In the genomic region with DNA sequence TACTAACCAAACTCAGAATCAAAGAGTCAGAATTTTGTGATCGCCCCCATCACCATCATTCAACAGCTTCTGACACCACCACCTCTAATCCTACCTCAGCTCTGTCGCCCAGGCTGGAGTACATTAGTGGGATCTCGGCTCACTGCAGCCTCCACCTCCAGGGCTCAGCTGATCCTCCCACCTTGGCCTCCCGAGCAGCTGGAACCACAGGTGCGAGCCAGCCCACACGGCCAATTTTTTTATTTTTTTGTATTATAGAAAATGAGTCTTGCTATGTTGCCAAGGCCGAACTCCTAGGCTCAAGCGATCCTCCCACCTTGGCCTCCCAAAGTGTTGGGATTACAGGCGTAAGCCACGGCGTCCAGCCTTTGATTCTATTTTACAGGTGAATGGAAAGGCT, we compare ENCODE assay signal across 1 cellular context.
TF ChIP-seq lines count a peak whose summit lies in the region.

No MANE protein-coding gene starts in this region.

TF ChIP-seq in GM23338, 12 proteins besides CTCF, POLR2A, EP300 and RAD21 (continued from another document):
- TF ChIP-seq, protein P1, sequence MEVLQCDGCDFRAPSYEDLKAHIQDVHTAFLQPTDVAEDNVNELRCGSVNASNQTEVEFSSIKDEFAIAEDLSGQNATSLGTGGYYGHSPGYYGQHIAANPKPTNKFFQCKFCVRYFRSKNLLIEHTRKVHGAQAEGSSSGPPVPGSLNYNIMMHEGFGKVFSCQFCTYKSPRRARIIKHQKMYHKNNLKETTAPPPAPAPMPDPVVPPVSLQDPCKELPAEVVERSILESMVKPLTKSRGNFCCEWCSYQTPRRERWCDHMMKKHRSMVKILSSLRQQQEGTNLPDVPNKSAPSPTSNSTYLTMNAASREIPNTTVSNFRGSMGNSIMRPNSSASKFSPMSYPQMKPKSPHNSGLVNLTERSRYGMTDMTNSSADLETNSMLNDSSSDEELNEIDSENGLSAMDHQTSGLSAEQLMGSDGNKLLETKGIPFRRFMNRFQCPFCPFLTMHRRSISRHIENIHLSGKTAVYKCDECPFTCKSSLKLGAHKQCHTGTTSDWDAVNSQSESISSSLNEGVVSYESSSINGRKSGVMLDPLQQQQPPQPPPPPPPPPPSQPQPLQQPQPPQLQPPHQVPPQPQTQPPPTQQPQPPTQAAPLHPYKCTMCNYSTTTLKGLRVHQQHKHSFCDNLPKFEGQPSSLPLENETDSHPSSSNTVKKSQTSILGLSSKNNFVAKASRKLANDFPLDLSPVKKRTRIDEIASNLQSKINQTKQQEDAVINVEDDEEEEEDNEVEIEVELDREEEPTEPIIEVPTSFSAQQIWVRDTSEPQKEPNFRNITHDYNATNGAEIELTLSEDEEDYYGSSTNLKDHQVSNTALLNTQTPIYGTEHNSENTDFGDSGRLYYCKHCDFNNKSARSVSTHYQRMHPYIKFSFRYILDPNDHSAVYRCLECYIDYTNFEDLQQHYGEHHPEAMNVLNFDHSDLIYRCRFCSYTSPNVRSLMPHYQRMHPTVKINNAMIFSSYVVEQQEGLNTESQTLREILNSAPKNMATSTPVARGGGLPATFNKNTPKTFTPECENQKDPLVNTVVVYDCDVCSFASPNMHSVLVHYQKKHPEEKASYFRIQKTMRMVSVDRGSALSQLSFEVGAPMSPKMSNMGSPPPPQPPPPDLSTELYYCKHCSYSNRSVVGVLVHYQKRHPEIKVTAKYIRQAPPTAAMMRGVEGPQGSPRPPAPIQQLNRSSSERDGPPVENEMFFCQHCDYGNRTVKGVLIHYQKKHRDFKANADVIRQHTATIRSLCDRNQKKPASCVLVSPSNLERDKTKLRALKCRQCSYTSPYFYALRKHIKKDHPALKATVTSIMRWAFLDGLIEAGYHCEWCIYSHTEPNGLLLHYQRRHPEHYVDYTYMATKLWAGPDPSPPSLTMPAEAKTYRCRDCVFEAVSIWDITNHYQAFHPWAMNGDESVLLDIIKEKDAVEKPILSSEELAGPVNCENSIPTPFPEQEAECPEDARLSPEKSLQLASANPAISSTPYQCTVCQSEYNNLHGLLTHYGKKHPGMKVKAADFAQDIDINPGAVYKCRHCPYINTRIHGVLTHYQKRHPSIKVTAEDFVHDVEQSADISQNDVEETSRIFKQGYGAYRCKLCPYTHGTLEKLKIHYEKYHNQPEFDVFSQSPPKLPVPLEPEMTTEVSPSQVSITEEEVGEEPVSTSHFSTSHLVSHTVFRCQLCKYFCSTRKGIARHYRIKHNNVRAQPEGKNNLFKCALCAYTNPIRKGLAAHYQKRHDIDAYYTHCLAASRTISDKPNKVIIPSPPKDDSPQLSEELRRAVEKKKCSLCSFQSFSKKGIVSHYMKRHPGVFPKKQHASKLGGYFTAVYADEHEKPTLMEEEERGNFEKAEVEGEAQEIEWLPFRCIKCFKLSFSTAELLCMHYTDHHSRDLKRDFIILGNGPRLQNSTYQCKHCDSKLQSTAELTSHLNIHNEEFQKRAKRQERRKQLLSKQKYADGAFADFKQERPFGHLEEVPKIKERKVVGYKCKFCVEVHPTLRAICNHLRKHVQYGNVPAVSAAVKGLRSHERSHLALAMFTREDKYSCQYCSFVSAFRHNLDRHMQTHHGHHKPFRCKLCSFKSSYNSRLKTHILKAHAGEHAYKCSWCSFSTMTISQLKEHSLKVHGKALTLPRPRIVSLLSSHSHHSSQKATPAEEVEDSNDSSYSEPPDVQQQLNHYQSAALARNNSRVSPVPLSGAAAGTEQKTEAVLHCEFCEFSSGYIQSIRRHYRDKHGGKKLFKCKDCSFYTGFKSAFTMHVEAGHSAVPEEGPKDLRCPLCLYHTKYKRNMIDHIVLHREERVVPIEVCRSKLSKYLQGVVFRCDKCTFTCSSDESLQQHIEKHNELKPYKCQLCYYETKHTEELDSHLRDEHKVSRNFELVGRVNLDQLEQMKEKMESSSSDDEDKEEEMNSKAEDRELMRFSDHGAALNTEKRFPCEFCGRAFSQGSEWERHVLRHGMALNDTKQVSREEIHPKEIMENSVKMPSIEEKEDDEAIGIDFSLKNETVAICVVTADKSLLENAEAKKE (CRISPR knock-in tag; IDR thresholded peaks at IDR 0.05), result no peak
- TF ChIP-seq ZNF114 (CRISPR knock-in tag; IDR thresholded peaks at IDR 0.05) (no peak), CREB1 (CRISPR knock-in tag; IDR thresholded peaks at IDR 0.05; ENCODE audit: low read depth) (no peak), EZH2phosphoT487 (IDR thresholded peaks at IDR 0.05; ENCODE audit: unreplicated experiment) (no peak), JUNB (IDR thresholded peaks at IDR 0.05; ENCODE audit: unreplicated experiment) (no peak)
- TF ChIP-seq, protein P2, sequence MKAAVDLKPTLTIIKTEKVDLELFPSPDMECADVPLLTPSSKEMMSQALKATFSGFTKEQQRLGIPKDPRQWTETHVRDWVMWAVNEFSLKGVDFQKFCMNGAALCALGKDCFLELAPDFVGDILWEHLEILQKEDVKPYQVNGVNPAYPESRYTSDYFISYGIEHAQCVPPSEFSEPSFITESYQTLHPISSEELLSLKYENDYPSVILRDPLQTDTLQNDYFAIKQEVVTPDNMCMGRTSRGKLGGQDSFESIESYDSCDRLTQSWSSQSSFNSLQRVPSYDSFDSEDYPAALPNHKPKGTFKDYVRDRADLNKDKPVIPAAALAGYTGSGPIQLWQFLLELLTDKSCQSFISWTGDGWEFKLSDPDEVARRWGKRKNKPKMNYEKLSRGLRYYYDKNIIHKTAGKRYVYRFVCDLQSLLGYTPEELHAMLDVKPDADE (IDR thresholded peaks at IDR 0.05), result no peak
TF ChIP-seq in GM23338: peak in this region for 0.
